14 cellular contexts compared by ENCODE assay signal in genomic region chr12:39618701-39619100, GRCh38. TPM values are rescaled to one million over a fixed set of nuclear protein-coding genes. Genes with fewer than 3 reads are reported as not detected.
A peak's percentile ranks its signal among the peaks of the same experiment; 100 is the strongest.
DNase-seq lines count a peak whose midpoint lies in the region; ATAC-seq and TF ChIP-seq lines count a peak whose summit lies in the region.
"Had no signal": no experiment of that assay in that cellular context is flagged by ENCODE, and none has a peak within 500 bp of the region (broad histone marks: within the 10 kb centered on the region; RNA-seq: fewer than 3 reads in every experiment).

No MANE protein-coding gene starts in this region.

- H3F3A ChIP-seq in Loucy (ENCODE audit: low read depth) = no peaks in the 10 kb centered on the region

- H3K27me3 Mint-ChIP-seq in CD4-positive, alpha-beta memory T cell = no peaks in the 10 kb centered on the region

- no peak overlapping the region for H3K4me3 Mint-ChIP-seq in CD4-positive, alpha-beta memory T cell

- H4K20me1 ChIP-seq in Loucy (ENCODE audit: insufficient read depth, low read length, poor library complexity, severe bottlenecking) = no peaks in the 10 kb centered on the region

- H3K9ac ChIP-seq in Loucy (ENCODE audit: low read depth, low read length, poor library complexity, severe bottlenecking) = peak overlapping the region; percentile 75

- intact Hi-C loops in CD4-positive, alpha-beta memory T cell (cut with micrococcal nuclease) = loop anchor here (1.0 to 2.0 kb wide), 7 partner anchors 12 to 300 kb away; no protein-coding TSS in a partner anchor
- intact Hi-C loops in esophagus squamous epithelium (cut with DNase I) = no loop called here
- intact Hi-C loops in sigmoid colon (cut with DNase I) = loop anchor here (5.0 kb wide), 1 partner anchor 176 kb away; the partner anchor contains the start of gene KIF21A

- H3K4me2 ChIP-seq in Loucy (ENCODE audit: low read depth, low read length, poor library complexity, severe bottlenecking) = peak overlapping the region; percentile 98

- WGBS in esophagus squamous epithelium, 2 donors = 53 to 72% methylated on average over 5 of the region's 5 CpGs
- WGBS in sigmoid colon, 2 donors = 75 to 77% methylated on average over 5 of the region's 5 CpGs

- peaks cover 3 to 17% of the 10 kb centered on the region in 2 donors for H3K36me3 Mint-ChIP-seq in CD4-positive, alpha-beta memory T cell

- H3K9me2 ChIP-seq in Loucy (replicated peaks; ENCODE audit: low read depth, low read length) = no peaks in the 10 kb centered on the region

- TF ChIP-seq POLR2A in esophagus squamous epithelium (IDR thresholded peaks at IDR 0.05) (no peak), sigmoid colon (IDR thresholded peaks at IDR 0.05) (no peak)

- TF ChIP-seq CTCF in Loucy (conservative IDR thresholded peaks at IDR 0.05; ENCODE audit: low read length) (no peak), esophagus squamous epithelium (IDR thresholded peaks at IDR 0.05) (no peak), sigmoid colon (IDR thresholded peaks at IDR 0.05) (no peak)

- peaks cover 0 to 2% (median 0%) of the 10 kb centered on the region in 8 donors for H3K9me3 Mint-ChIP-seq in CD4-positive, alpha-beta memory T cell

- H3K4me1 ChIP-seq in CD4-positive, alpha-beta memory T cell (ENCODE audit: insufficient read depth, low read length) = peaks cover 49% of the 10 kb centered on the region
- peaks cover 26% of the 10 kb centered on the region for H3K4me1 ChIP-seq in Loucy (ENCODE audit: insufficient read depth, low read length, poor library complexity, severe bottlenecking)
- peaks cover 0 to 19% (median 4%) of the 10 kb centered on the region in 3 donors for H3K4me1 ChIP-seq in esophagus squamous epithelium
- peaks cover 0 to 41% (median 10%) of the 10 kb centered on the region in 4 donors for H3K4me1 ChIP-seq in sigmoid colon

- no peak overlapping the region for H3K27ac Mint-ChIP-seq in CD4-positive, alpha-beta memory T cell

- H3K4me3 ChIP-seq in CD4-positive, alpha-beta memory T cell (ENCODE audit: low read length in 2 of 2) = peak overlapping the region; percentile 83 to 85
- peak overlapping the region; percentile 77 for H3K4me3 ChIP-seq in Loucy (ENCODE audit: low read length, poor library complexity, severe bottlenecking)
- H3K4me3 ChIP-seq in esophagus squamous epithelium = peak overlapping the region in 3 of 4 donors; percentile 41 to 71 (median 50)
- H3K4me3 ChIP-seq in sigmoid colon = peak overlapping the region in 3 of 4 donors; percentile 55 to 58 (median 57)

- POLR2A ChIA-PET in CD4-positive, alpha-beta memory T cell (lab: Charles Lee; ENCODE audit: partially characterized antibody) = interaction anchor here (0.9 to 4.9 kb wide), 15 partner anchors 8 to 287 kb away, joined by 3 to 91 read pairs (median 13); partner anchors contain the start of gene KIF21A
- POLR2A ChIA-PET in HEK293T (lab: Yijun Ruan, JAX) = interaction anchor here (0.9 to 1.0 kb wide), 2 partner anchors 13 to 176 kb away, joined by 3 to 4 read pairs; no protein-coding TSS in a partner anchor

- no peaks in the 10 kb centered on the region for H3K36me3 ChIP-seq in CD4-positive, alpha-beta memory T cell (ENCODE audit: insufficient read depth, low read length)
- no peaks in the 10 kb centered on the region for H3K36me3 ChIP-seq in Loucy (ENCODE audit: insufficient read depth, low read length)
- H3K36me3 ChIP-seq in esophagus squamous epithelium = no peaks in the 10 kb centered on the region
- H3K36me3 ChIP-seq in sigmoid colon = no peaks in the 10 kb centered on the region
- H3K36me3 ChIP-seq: ascending aorta had no signal

- no peak for ATAC-seq in GM21526 (IDR thresholded peaks at IDR 0.05; ENCODE audit: low FRiP score, unreplicated experiment)

- no peaks in the 10 kb centered on the region for H3K27me3 ChIP-seq in CD4-positive, alpha-beta memory T cell (ENCODE audit: insufficient read depth, low read length)
- H3K27me3 ChIP-seq in Loucy (ENCODE audit: insufficient read depth, low read length, poor library complexity, severe bottlenecking) (no peaks in the 10 kb centered on the region), esophagus squamous epithelium (no peaks in the 10 kb centered on the region), sigmoid colon (no peaks in the 10 kb centered on the region)
- H3K27me3 ChIP-seq: ascending aorta had no signal

- H3K4me1 Mint-ChIP-seq in CD4-positive, alpha-beta memory T cell = peaks cover 28 to 47% (median 36%) of the 10 kb centered on the region in 4 donors

- H3K79me2 ChIP-seq in Loucy (ENCODE audit: insufficient read depth, low read length) = no peaks in the 10 kb centered on the region

- H2AFZ ChIP-seq in Loucy (ENCODE audit: low read length) = 0 out of 2 replicates have a peak overlapping the region, but pooled peaks have one; percentile 9

- peak in 1 of 5 donors; percentile 29 for DNase-seq in CD4-positive, alpha-beta memory T cell
- DNase-seq in esophagus squamous epithelium (lab: John Stamatoyannopoulos, UW) = no peak
- no peak for DNase-seq in sigmoid colon
- no peak for DNase-seq in HEK293T (ENCODE audit: extremely low spot score)
- no peak for DNase-seq in DMS53 (lab: John Stamatoyannopoulos, UW)
- DNase-seq in NCI-H2227 treated with DMSO at 0.1 percent for 48 hours (lab: John Stamatoyannopoulos, UW) = no peak
- DNase-seq: COR-L47; islet precursor cell; NCI-H1092 treated with DMSO at 0.1 percent for 48 hours; NK-92 treated with Interleukin-12 subunit alpha and Interleukin-12 subunit beta, amount 100 ng/mL, for 24 hours; stimulated activated CD4-positive, alpha-beta T cell treated with anti-CD3 and anti-CD28 coated beads, Interleukin-4, amount 100 ng/mL, for 1 hour had no signal

- H3K9me3 ChIP-seq in CD4-positive, alpha-beta memory T cell (ENCODE audit: control insufficient read depth in 1 of 2, low read length in 2 of 2) = no peaks in the 10 kb centered on the region
- no peaks in the 10 kb centered on the region for H3K9me3 ChIP-seq in Loucy (ENCODE audit: insufficient read depth, low read depth, low read length)
- H3K9me3 ChIP-seq in esophagus squamous epithelium = no peaks in the 10 kb centered on the region
- no peaks in the 10 kb centered on the region for H3K9me3 ChIP-seq in sigmoid colon
- H3K9me3 ChIP-seq: ascending aorta had no signal

- peak overlapping the region; percentile 87 for H3K27ac ChIP-seq in CD4-positive, alpha-beta memory T cell (ENCODE audit: low read depth, low read length)
- H3K27ac ChIP-seq in esophagus squamous epithelium (peak overlapping the region in 2 of 4 donors; percentile 68 to 80), sigmoid colon (peak overlapping the region; percentile 75 to 88 (median 82))

- CTCF ChIA-PET in CD4-positive, alpha-beta memory T cell (lab: Charles Lee; ENCODE audit: partially characterized antibody) = interaction anchor here (1.2 to 3.2 kb wide), 10 partner anchors 10 to 73 kb away, joined by 3 to 35 read pairs (median 6); no protein-coding TSS in a partner anchor
- CTCF ChIA-PET in HEK293T (lab: Yijun Ruan, JAX) = interaction anchor here (1.0 kb wide), 1 partner anchor 13 kb away, joined by 4 read pairs; no protein-coding TSS in a partner anchor

- no peak for TF ChIP-seq EP300 in sigmoid colon (IDR thresholded peaks at IDR 0.05)

TF ChIP-seq in HEK293T, 16 proteins besides CTCF, POLR2A, EP300 and RAD21:
- no peak for TF ChIP-seq ARNT (IDR thresholded peaks at IDR 0.05)
- no peak for TF ChIP-seq FOXA1 (IDR thresholded peaks at IDR 0.05)
- no peak for TF ChIP-seq ZNF384 (IDR thresholded peaks at IDR 0.05)
- TF ChIP-seq SP1 (IDR thresholded peaks at IDR 0.05) = no peak
- TF ChIP-seq ELF4 (IDR thresholded peaks at IDR 0.05) = no peak
- no peak for TF ChIP-seq TARDBP (IDR thresholded peaks at IDR 0.05)
- no peak for TF ChIP-seq BHLHE40 (IDR thresholded peaks at IDR 0.05; ENCODE audit: borderline replicate concordance)
- TF ChIP-seq CTBP1 (IDR thresholded peaks at IDR 0.05; ENCODE audit: borderline replicate concordance) = no peak
- no peak for TF ChIP-seq FOXK2 (IDR thresholded peaks at IDR 0.05)
- TF ChIP-seq PKNOX1 (IDR thresholded peaks at IDR 0.05) = no peak
- TF ChIP-seq FOXM1 (IDR thresholded peaks at IDR 0.05; ENCODE audit: borderline replicate concordance) = no peak
- TF ChIP-seq LEF1 (IDR thresholded peaks at IDR 0.05; ENCODE audit: borderline replicate concordance) = no peak
- TF ChIP-seq SUZ12 (IDR thresholded peaks at IDR 0.05) = no peak

RNA-seq across cellular contexts. Expression of gene ABCD2, which starts 0.9 kb away (rescaled TPM):
- 10 to 100 TPM; 19.0 to 20.1 TPM for total RNA-seq in CD4-positive, alpha-beta memory T cell
- 1 to 10 TPM; 8.2 to 8.5 TPM for polyA plus RNA-seq in CD4-positive, alpha-beta memory T cell
- under 1 TPM; 0.09 to 0.38 (median 0.12) TPM for total RNA-seq in esophagus squamous epithelium
- 1 to 10 TPM in 1 of 4 donors, under 1 TPM in 3; 0.49 to 2.9 (median 0.62) TPM for total RNA-seq in sigmoid colon
- polyA plus RNA-seq in sigmoid colon = under 1 TPM in 1 of 3 donors, not detected in 2; 0.89 TPM

Comparison
In these comparisons a context has a peak if more than half of its experiments do, and no peak if none do; other contexts are left out.
1. RNA of gene ABCD2, which starts 0.9 kb away (total RNA-seq): 19.0 to 20.1 TPM in CD4-positive, alpha-beta memory T cell; 0.49 to 2.9 TPM in sigmoid colon and 0.09 to 0.38 TPM in esophagus squamous epithelium; every median in the first group is over 4 times any median in the second.
2. Peak in every context shown above with its lines, with median percentiles within 50 percentile points of each other: H3K4me3 ChIP-seq.